24 cellular contexts compared by ENCODE assay signal in the genomic region with DNA sequence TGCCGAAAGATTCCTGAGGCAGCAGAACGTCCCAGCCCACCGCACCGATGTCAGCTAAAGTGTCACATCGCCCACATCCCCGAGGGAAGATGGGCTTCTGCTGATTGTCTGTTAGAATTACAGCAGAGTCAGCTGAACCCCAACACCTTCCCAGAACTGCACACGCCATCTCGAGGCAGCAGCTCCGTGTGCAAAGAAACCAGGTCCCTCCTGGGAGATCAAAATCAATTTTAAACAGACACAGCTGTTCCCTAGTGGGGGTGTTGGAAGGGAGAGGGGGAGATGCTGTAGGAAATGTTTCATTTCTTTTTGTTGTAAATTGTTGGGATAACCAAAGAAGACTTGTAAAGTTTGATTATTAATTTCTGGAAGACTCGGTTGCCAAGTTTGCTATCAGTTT.
"Had no signal": no experiment of that assay in that cellular context is flagged by ENCODE, and none has a peak within 500 bp of the region (broad histone marks: within the 10 kb centered on the region; RNA-seq: fewer than 3 reads in every experiment).

No MANE protein-coding gene starts in this region.

- DNase-seq: islet precursor cell; left ventricle myocardium inferior; mesendoderm; naive B cell; natural killer cell; ovary; right lobe of liver; stimulated activated CD4-positive, alpha-beta T cell treated with anti-CD3 and anti-CD28 coated beads, Interleukin-1b, Interleukin-23, amount 100 ng/mL, for 48 hours; stimulated activated CD4-positive, alpha-beta T cell treated with anti-CD3 and anti-CD28 coated beads, Interleukin-2, amount 100 ng/mL, for 48 hours; stimulated activated CD4-positive, alpha-beta T cell treated with anti-CD3 and anti-CD28 coated beads, Interleukin-4, amount 100 ng/mL, for 4 hours; stimulated activated CD8-positive, alpha-beta memory T cell treated with anti-CD3 and anti-CD28 coated beads, Interleukin-4, amount 100 ng/mL, for 48 hours; stimulated activated naive B cell treated with anti-CD40 and anti-IgM and Interleukin-4, amounts not matched to agents 10 μg/mL and 1 μg/mL and 100 μg/mL, for 72 hours; stimulated activated naive CD8-positive, alpha-beta T cell treated with anti-CD3 and anti-CD28 coated beads, Interleukin-15, Interleukin-2, amounts not matched to agents 100 U/mL and 50 U/mL, for 24 hours; tibial artery; upper lobe of left lung had no signal

- H3K4me2 ChIP-seq: hepatocyte, smooth muscle cell had no signal

- H3K4me1 ChIP-seq: left ventricle myocardium inferior, right atrium auricular region, right lobe of liver, tibial artery, upper lobe of left lung, vagina had no signal

- H3K4me1 Mint-ChIP-seq: natural killer cell; stimulated activated naive B cell treated with anti-CD40 and anti-IgM and Interleukin-4, amounts not matched to agents 10 μg/mL and 1 μg/mL and 100 μg/mL, for 72 hours had no signal

- H3K36me3 ChIP-seq: left ventricle myocardium inferior, ovary, right atrium auricular region, right lobe of liver, suprapubic skin, thoracic aorta, tibial artery, upper lobe of left lung, vagina had no signal

- H3K27me3 ChIP-seq: hepatocyte, ovary, right atrium auricular region, right lobe of liver, suprapubic skin, upper lobe of left lung, vagina had no signal

- ATAC-seq: natural killer cell; right lobe of liver; stimulated activated naive B cell treated with anti-CD40 and anti-IgM and Interleukin-4, amounts not matched to agents 10 μg/mL and 1 μg/mL and 100 μg/mL, for 72 hours; stimulated activated naive CD8-positive, alpha-beta T cell treated with anti-CD3 and anti-CD28 coated beads, Interleukin-15, Interleukin-2, amounts not matched to agents 100 U/mL and 50 U/mL, for 24 hours had no signal

- H3K4me3 ChIP-seq: hepatocyte, left ventricle myocardium inferior, lung, ovary, right atrium auricular region, right lobe of liver, smooth muscle cell, suprapubic skin, thoracic aorta, tibial artery, upper lobe of left lung, vagina had no signal

- H3K79me2 ChIP-seq: hepatocyte had no signal

- H2AFZ ChIP-seq: hepatocyte had no signal

- H3K36me3 Mint-ChIP-seq: mesothelial cell of epicardium, natural killer cell had no signal

- H3K9me3 Mint-ChIP-seq: natural killer cell had no signal

- H3K4me3 Mint-ChIP-seq: mesothelial cell of epicardium; naive B cell; natural killer cell; stimulated activated naive B cell treated with anti-CD40 and anti-IgM and Interleukin-4, amounts not matched to agents 10 μg/mL and 1 μg/mL and 100 μg/mL, for 72 hours had no signal

- H3K27ac Mint-ChIP-seq: mesothelial cell of epicardium; natural killer cell; progenitor cell of endocrine pancreas; stimulated activated naive B cell treated with anti-CD40 and anti-IgM and Interleukin-4, amounts not matched to agents 10 μg/mL and 1 μg/mL and 100 μg/mL, for 72 hours had no signal

- H3K27ac ChIP-seq: hepatocyte, left ventricle myocardium inferior, ovary, right atrium auricular region, right lobe of liver, suprapubic skin, thoracic aorta, tibial artery, upper lobe of left lung, vagina had no signal
